1 cellular context compared by ENCODE assay signal in genomic region chr16:1173778-1174451, GRCh38.
TF ChIP-seq lines count a peak whose summit lies in the region.

No MANE protein-coding gene starts in this region.

TF ChIP-seq in HepG2, 621 proteins besides CTCF, POLR2A, EP300 and RAD21:
- no peak for TF ChIP-seq REL (CRISPR knock-in tag; conservative IDR thresholded peaks at IDR 0.05)
- peak; percentile 95 for TF ChIP-seq ZKSCAN1 (IDR thresholded peaks at IDR 0.05; ENCODE audit: low read length)
- TF ChIP-seq, protein P1, sequence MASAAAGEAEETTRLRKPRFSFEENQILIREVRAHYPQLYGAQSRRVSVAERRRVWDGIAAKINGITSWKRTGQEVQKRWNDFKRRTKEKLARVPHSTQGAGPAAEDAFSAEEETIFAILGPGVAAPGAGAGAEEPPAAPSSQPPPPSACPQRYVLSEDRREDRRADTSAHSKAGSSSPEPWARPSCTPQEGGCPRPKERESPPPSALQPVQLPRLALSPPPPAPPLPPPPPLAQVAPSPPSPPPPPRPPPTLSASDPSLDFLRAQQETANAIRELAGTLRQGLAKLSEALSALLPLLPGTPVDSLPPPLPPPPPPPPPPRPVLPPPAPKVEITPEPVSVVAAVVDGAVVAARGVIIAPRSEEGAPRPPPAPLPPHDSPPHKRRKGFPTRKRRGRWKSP (CRISPR knock-in tag; IDR thresholded peaks at IDR 0.05) = no peak
